ENCODE assay signal across 8 cellular contexts in genomic region chr18:21742323-21742687, GRCh38. TPM values are rescaled to one million over a fixed set of nuclear protein-coding genes. Genes with fewer than 3 reads are reported as not detected.
A peak's percentile ranks its signal among the peaks of the same experiment; 100 is the strongest.
DNase-seq lines count a peak whose midpoint lies in the region; ATAC-seq and TF ChIP-seq lines count a peak whose summit lies in the region.

No MANE protein-coding gene starts in this region.

- peaks cover 45% of the 10 kb centered on the region for H3K4me1 ChIP-seq in HUES64 (ENCODE audit: insufficient read depth, low read length)
- no peaks in the 10 kb centered on the region for H3K4me1 ChIP-seq in mucosa of stomach (ENCODE audit: control insufficient read depth, insufficient read depth, low read length)

- DNase-seq in AG04449 (ENCODE audit: low read depth, low spot score): no peak
- no peak for DNase-seq in brain microvascular endothelial cell
- no peak for DNase-seq in NCI-H510A treated with DMSO at 0.1 percent for 48 hours (lab: John Stamatoyannopoulos, UW)
- no peak for DNase-seq in activated effector memory CD4-positive, alpha-beta T cell treated with anti-CD3 and anti-CD28 coated beads, Interleukin-2, amount 50 U/mL, for 16 hours
- no peak for DNase-seq in HEK293T (ENCODE audit: extremely low spot score)

- no peak for ATAC-seq in HG02571 (IDR thresholded peaks at IDR 0.05; ENCODE audit: unreplicated experiment)

- H3K9me3 ChIP-seq in HUES64 (ENCODE audit: insufficient read depth, low read depth, low read length) (no peaks in the 10 kb centered on the region), mucosa of stomach (ENCODE audit: control insufficient read depth, low read length) (no peaks in the 10 kb centered on the region)

- CTCF ChIA-PET in AG04449 (lab: Yijun Ruan, JAX) (interaction anchor here (1.1 to 1.4 kb wide), 2 partner anchors 130 to 141 kb away, joined by 3 to 6 read pairs; partner anchors contain the start of genes ESCO1 and SNRPD1), HEK293T (lab: Yijun Ruan, JAX) (interaction anchor here (1.4 to 1.9 kb wide), 2 partner anchors 12 to 141 kb away, joined by 3 to 6 read pairs; partner anchors contain the start of gene ESCO1)

- POLR2A ChIA-PET in AG04449 (lab: Yijun Ruan, JAX): no interaction called here
- POLR2A ChIA-PET in HEK293T (lab: Yijun Ruan, JAX): interaction anchor here (1.3 to 1.4 kb wide), 2 partner anchors 9 to 142 kb away, joined by 5 to 6 read pairs; partner anchors contain the start of gene ESCO1

- 27% methylated on average over 4 of the region's 5 CpGs for WGBS in HUES64

- TF ChIP-seq CTCF in AG04449 (IDR thresholded peaks at IDR 0.05; ENCODE audit: insufficient read depth, low read length, missing control alignments) (no peak), brain microvascular endothelial cell (IDR thresholded peaks at IDR 0.05; ENCODE audit: low read depth, low read length, missing control alignments) (no peak)

- H3K36me3 ChIP-seq in HUES64 (ENCODE audit: insufficient read depth, low read length): no peaks in the 10 kb centered on the region; the same call in 1 of the 2 replicates
- H3K36me3 ChIP-seq in brain microvascular endothelial cell (replicated peaks): no peaks in the 10 kb centered on the region
- no peaks in the 10 kb centered on the region for H3K36me3 ChIP-seq in mucosa of stomach (ENCODE audit: control insufficient read depth, insufficient read depth, low read length)

- H3K9ac ChIP-seq in HUES64 (ENCODE audit: low read depth, low read length): peak overlapping the region; percentile 80
- H3K9ac ChIP-seq in mucosa of stomach (ENCODE audit: low read length): peak overlapping the region; percentile 98

- peak overlapping the region; percentile 89 for H3K4me3 ChIP-seq in AG04449 (ENCODE audit: low read depth, low read length)
- H3K4me3 ChIP-seq in HUES64 (ENCODE audit: low read length): peak overlapping the region; percentile 72
- H3K4me3 ChIP-seq in brain microvascular endothelial cell (ENCODE audit: low read depth, low read length): peak overlapping the region; percentile 86
- peak overlapping the region; percentile 60 for H3K4me3 ChIP-seq in mucosa of stomach (ENCODE audit: low read length)

- in situ Hi-C loops in brain microvascular endothelial cell (cut with HindIII; ENCODE audit: low pct_ligation_motif_present, low sequenced_read_pairs): no loop called here

- H3K27me3 ChIP-seq in HUES64 (ENCODE audit: insufficient read depth, low read length) (no peaks in the 10 kb centered on the region), brain microvascular endothelial cell (replicated peaks) (no peaks in the 10 kb centered on the region), mucosa of stomach (ENCODE audit: control insufficient read depth, insufficient read depth, low read length) (no peaks in the 10 kb centered on the region)

- no peak overlapping the region for H3K27ac ChIP-seq in HUES64 (ENCODE audit: low read depth, low read length)
- no peak overlapping the region for H3K27ac ChIP-seq in brain microvascular endothelial cell

TF ChIP-seq in HEK293T, 16 proteins besides CTCF, POLR2A, EP300 and RAD21:
- TF ChIP-seq LEF1 (IDR thresholded peaks at IDR 0.05; ENCODE audit: borderline replicate concordance) (no peak), ELF4 (IDR thresholded peaks at IDR 0.05) (no peak), CTBP1 (IDR thresholded peaks at IDR 0.05; ENCODE audit: borderline replicate concordance) (no peak), FOXM1 (IDR thresholded peaks at IDR 0.05; ENCODE audit: borderline replicate concordance) (no peak), NFRKB (IDR thresholded peaks at IDR 0.05) (no peak), BHLHE40 (IDR thresholded peaks at IDR 0.05; ENCODE audit: borderline replicate concordance) (no peak), SUZ12 (IDR thresholded peaks at IDR 0.05) (no peak), ZNF384 (IDR thresholded peaks at IDR 0.05) (no peak), L3MBTL2 (conservative IDR thresholded peaks at IDR 0.05) (no peak), TARDBP (IDR thresholded peaks at IDR 0.05) (no peak), HDGF (IDR thresholded peaks at IDR 0.05; ENCODE audit: borderline replicate concordance) (no peak), PKNOX1 (IDR thresholded peaks at IDR 0.05) (no peak), ARNT (IDR thresholded peaks at IDR 0.05) (no peak), FOXK2 (IDR thresholded peaks at IDR 0.05) (no peak)

RNA-seq across cellular contexts. Expression of gene MIB1, which starts 1.7 kb away (rescaled TPM):
- 25.4 TPM for polyA plus RNA-seq in HUES64 (2013, experiment 1 of 2)
- polyA plus RNA-seq in HUES64 (2013, experiment 2 of 2): 31.2 TPM

RNA-seq across cellular contexts. Expression of gene ABHD3, which starts 37.7 kb away (rescaled TPM):
- polyA plus RNA-seq in HUES64 (2013, experiment 1 of 2): 6.1 TPM
- 7.3 TPM for polyA plus RNA-seq in HUES64 (2013, experiment 2 of 2)
